8 cellular contexts compared by ENCODE assay signal in genomic region chr1:172180886-172181285, GRCh38.
DNase-seq lines count a peak whose midpoint lies in the region; ATAC-seq lines count a peak whose summit lies in the region.

No MANE protein-coding gene starts in this region.

- H3K27me3 Mint-ChIP-seq in CD8-positive, alpha-beta memory T cell, result no peaks in the 10 kb centered on the region
- H3K27me3 Mint-ChIP-seq in IgD-negative memory B cell, result no peaks in the 10 kb centered on the region
- H3K27me3 Mint-ChIP-seq in activated T-helper 17 cell treated with anti-CD3 and anti-CD28 coated beads, Interleukin-2, amount 50 U/mL, for 72 hours, result no peaks in the 10 kb centered on the region

- peaks cover 30 to 63% (median 50%) of the 10 kb centered on the region in 3 donors for H3K4me1 Mint-ChIP-seq in CD8-positive, alpha-beta memory T cell
- peaks cover 51 to 57% (median 53%) of the 10 kb centered on the region in 3 donors for H3K4me1 Mint-ChIP-seq in IgD-negative memory B cell
- peaks cover 19% of the 10 kb centered on the region for H3K4me1 Mint-ChIP-seq in activated T-helper 17 cell treated with anti-CD3 and anti-CD28 coated beads, Interleukin-2, amount 50 U/mL, for 72 hours

- H3K27me3 ChIP-seq in CD8-positive, alpha-beta memory T cell (ENCODE audit: insufficient read depth, low read length, poor library complexity, severe bottlenecking), result no peaks in the 10 kb centered on the region

- H3K36me3 ChIP-seq in CD8-positive, alpha-beta memory T cell (ENCODE audit: insufficient read depth, low read length), result no peaks in the 10 kb centered on the region

- peaks cover 35% of the 10 kb centered on the region for H3K4me1 ChIP-seq in CD8-positive, alpha-beta memory T cell (ENCODE audit: insufficient read depth, low read length)

- intact Hi-C loops in Right ventricle myocardium superior (cut with DNase I), result no loop called here

- peak overlapping the region; percentile 68 for H3K27ac ChIP-seq in CD8-positive, alpha-beta memory T cell (ENCODE audit: low read depth, low read length)

- no peaks in the 10 kb centered on the region for H3K9me3 Mint-ChIP-seq in CD8-positive, alpha-beta memory T cell
- H3K9me3 Mint-ChIP-seq in IgD-negative memory B cell, result peaks cover 0 to 4% (median 0%) of the 10 kb centered on the region in 3 donors
- H3K9me3 Mint-ChIP-seq in activated T-helper 17 cell treated with anti-CD3 and anti-CD28 coated beads, Interleukin-2, amount 50 U/mL, for 72 hours, result peaks cover 4% of the 10 kb centered on the region

- DNase-seq in CD8-positive, alpha-beta memory T cell, result peak in 3 of 5 donors; percentile 20 to 64 (median 43)
- DNase-seq in Right ventricle myocardium superior, result peak; percentile 63
- DNase-seq in stimulated activated CD4-positive, alpha-beta T cell treated with anti-CD3 and anti-CD28 coated beads, Interleukin-12 subunit alpha, Interleukin-12 subunit beta, amount 100 ng/mL, for 48 hours (ENCODE audit: low read depth in 2 of 3, low spot score in 1 of 3), result peak in 2 of 3 donors; percentile 11 to 26
- no peak for DNase-seq in DMS153 treated with DMSO at 0.1 percent for 48 hours (lab: John Stamatoyannopoulos, UW; ENCODE audit: unreplicated experiment)
- DNase-seq in hepatic stellate cell (ENCODE audit: low spot score), result no peak

- CTCF ChIA-PET in CD8-positive, alpha-beta memory T cell (lab: Charles Lee), result interaction anchor here (1.0 to 2.1 kb wide), 4 partner anchors 47 to 218 kb away, joined by 3 to 7 read pairs (median 4); no protein-coding TSS in a partner anchor

- H3K27ac Mint-ChIP-seq in CD8-positive, alpha-beta memory T cell, result peak overlapping the region; percentile 94 to 100 (median 96)
- H3K27ac Mint-ChIP-seq in IgD-negative memory B cell, result peak overlapping the region; percentile 86 to 99 (median 98)
- H3K27ac Mint-ChIP-seq in activated T-helper 17 cell treated with anti-CD3 and anti-CD28 coated beads, Interleukin-2, amount 50 U/mL, for 72 hours, result peak overlapping the region; percentile 94

- peak; percentile 76 for ATAC-seq in GM21360 (IDR thresholded peaks at IDR 0.05; ENCODE audit: unreplicated experiment)
- peak; percentile 83 for ATAC-seq in activated T-helper 17 cell treated with anti-CD3 and anti-CD28 coated beads, Interleukin-2, amount 50 U/mL, for 72 hours (replicated peaks)
- ATAC-seq in Right ventricle myocardium superior (ENCODE audit: poor library complexity), result peak; percentile 89

- POLR2A ChIA-PET in CD8-positive, alpha-beta memory T cell (lab: Charles Lee), result interaction anchor here (0.9 to 1.2 kb wide), 4 partner anchors 178 to 218 kb away, joined by 3 to 9 read pairs (median 5); no protein-coding TSS in a partner anchor

- peak overlapping the region; percentile 58 for H3K4me3 ChIP-seq in CD8-positive, alpha-beta memory T cell (ENCODE audit: low read length)

- H3K9me3 ChIP-seq in CD8-positive, alpha-beta memory T cell (ENCODE audit: low read length), result no peaks in the 10 kb centered on the region

- H3K36me3 Mint-ChIP-seq in CD8-positive, alpha-beta memory T cell, result peaks cover 0 to 4% (median 0%) of the 10 kb centered on the region in 3 donors
- H3K36me3 Mint-ChIP-seq in IgD-negative memory B cell, result peaks cover 2% of the 10 kb centered on the region
- no peaks in the 10 kb centered on the region for H3K36me3 Mint-ChIP-seq in activated T-helper 17 cell treated with anti-CD3 and anti-CD28 coated beads, Interleukin-2, amount 50 U/mL, for 72 hours (ENCODE audit: low read depth)

- peak overlapping the region; percentile 59 to 89 (median 80) for H3K4me3 Mint-ChIP-seq in CD8-positive, alpha-beta memory T cell
- H3K4me3 Mint-ChIP-seq in IgD-negative memory B cell, result peak overlapping the region; percentile 69 to 93 (median 80)
- H3K4me3 Mint-ChIP-seq in activated T-helper 17 cell treated with anti-CD3 and anti-CD28 coated beads, Interleukin-2, amount 50 U/mL, for 72 hours, result peak overlapping the region; percentile 84

Comparison
In these comparisons a context has a peak if more than half of its experiments do, and no peak if none do; other contexts are left out.
1. DNase-seq: peak in CD8-positive, alpha-beta memory T cell (3 of 5), Right ventricle myocardium superior (single experiment) and stimulated activated CD4-positive, alpha-beta T cell treated with anti-CD3 and anti-CD28 coated beads, Interleukin-12 subunit alpha, Interleukin-12 subunit beta, amount 100 ng/mL, for 48 hours (2 of 3); none in DMS153 treated with DMSO at 0.1 percent for 48 hours (single experiment) and hepatic stellate cell (single experiment).
2. Peak in every context shown above with its lines, with median percentiles within 50 percentile points of each other: H3K27ac Mint-ChIP-seq, H3K4me3 Mint-ChIP-seq and ATAC-seq.